In the genomic region with DNA sequence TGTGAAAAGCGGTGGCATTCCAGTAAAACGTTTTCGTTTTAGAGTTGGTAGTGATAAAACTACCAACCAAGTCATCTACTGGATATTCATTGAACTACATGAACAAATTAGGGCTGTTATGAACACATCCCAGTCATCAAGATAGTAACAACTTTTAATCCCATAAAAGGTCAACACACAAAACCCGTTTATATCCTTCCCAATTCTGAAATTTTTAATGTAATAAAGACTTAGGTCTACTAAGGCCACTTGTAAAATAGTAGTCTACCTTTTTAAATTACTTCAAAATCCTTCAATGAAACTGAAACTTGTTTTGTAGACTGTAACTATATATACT, we compare ENCODE assay signal across 1 cellular context.
TF ChIP-seq lines count a peak whose summit lies in the region.

No MANE protein-coding gene starts in this region.

TF ChIP-seq in GM23338, 12 proteins besides CTCF, POLR2A, EP300 and RAD21 (continued from another document):
- TF ChIP-seq, protein P1, sequence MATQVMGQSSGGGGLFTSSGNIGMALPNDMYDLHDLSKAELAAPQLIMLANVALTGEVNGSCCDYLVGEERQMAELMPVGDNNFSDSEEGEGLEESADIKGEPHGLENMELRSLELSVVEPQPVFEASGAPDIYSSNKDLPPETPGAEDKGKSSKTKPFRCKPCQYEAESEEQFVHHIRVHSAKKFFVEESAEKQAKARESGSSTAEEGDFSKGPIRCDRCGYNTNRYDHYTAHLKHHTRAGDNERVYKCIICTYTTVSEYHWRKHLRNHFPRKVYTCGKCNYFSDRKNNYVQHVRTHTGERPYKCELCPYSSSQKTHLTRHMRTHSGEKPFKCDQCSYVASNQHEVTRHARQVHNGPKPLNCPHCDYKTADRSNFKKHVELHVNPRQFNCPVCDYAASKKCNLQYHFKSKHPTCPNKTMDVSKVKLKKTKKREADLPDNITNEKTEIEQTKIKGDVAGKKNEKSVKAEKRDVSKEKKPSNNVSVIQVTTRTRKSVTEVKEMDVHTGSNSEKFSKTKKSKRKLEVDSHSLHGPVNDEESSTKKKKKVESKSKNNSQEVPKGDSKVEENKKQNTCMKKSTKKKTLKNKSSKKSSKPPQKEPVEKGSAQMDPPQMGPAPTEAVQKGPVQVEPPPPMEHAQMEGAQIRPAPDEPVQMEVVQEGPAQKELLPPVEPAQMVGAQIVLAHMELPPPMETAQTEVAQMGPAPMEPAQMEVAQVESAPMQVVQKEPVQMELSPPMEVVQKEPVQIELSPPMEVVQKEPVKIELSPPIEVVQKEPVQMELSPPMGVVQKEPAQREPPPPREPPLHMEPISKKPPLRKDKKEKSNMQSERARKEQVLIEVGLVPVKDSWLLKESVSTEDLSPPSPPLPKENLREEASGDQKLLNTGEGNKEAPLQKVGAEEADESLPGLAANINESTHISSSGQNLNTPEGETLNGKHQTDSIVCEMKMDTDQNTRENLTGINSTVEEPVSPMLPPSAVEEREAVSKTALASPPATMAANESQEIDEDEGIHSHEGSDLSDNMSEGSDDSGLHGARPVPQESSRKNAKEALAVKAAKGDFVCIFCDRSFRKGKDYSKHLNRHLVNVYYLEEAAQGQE (IDR thresholded peaks at IDR 0.05; ENCODE audit: unreplicated experiment): no peak
- TF ChIP-seq, protein P2, sequence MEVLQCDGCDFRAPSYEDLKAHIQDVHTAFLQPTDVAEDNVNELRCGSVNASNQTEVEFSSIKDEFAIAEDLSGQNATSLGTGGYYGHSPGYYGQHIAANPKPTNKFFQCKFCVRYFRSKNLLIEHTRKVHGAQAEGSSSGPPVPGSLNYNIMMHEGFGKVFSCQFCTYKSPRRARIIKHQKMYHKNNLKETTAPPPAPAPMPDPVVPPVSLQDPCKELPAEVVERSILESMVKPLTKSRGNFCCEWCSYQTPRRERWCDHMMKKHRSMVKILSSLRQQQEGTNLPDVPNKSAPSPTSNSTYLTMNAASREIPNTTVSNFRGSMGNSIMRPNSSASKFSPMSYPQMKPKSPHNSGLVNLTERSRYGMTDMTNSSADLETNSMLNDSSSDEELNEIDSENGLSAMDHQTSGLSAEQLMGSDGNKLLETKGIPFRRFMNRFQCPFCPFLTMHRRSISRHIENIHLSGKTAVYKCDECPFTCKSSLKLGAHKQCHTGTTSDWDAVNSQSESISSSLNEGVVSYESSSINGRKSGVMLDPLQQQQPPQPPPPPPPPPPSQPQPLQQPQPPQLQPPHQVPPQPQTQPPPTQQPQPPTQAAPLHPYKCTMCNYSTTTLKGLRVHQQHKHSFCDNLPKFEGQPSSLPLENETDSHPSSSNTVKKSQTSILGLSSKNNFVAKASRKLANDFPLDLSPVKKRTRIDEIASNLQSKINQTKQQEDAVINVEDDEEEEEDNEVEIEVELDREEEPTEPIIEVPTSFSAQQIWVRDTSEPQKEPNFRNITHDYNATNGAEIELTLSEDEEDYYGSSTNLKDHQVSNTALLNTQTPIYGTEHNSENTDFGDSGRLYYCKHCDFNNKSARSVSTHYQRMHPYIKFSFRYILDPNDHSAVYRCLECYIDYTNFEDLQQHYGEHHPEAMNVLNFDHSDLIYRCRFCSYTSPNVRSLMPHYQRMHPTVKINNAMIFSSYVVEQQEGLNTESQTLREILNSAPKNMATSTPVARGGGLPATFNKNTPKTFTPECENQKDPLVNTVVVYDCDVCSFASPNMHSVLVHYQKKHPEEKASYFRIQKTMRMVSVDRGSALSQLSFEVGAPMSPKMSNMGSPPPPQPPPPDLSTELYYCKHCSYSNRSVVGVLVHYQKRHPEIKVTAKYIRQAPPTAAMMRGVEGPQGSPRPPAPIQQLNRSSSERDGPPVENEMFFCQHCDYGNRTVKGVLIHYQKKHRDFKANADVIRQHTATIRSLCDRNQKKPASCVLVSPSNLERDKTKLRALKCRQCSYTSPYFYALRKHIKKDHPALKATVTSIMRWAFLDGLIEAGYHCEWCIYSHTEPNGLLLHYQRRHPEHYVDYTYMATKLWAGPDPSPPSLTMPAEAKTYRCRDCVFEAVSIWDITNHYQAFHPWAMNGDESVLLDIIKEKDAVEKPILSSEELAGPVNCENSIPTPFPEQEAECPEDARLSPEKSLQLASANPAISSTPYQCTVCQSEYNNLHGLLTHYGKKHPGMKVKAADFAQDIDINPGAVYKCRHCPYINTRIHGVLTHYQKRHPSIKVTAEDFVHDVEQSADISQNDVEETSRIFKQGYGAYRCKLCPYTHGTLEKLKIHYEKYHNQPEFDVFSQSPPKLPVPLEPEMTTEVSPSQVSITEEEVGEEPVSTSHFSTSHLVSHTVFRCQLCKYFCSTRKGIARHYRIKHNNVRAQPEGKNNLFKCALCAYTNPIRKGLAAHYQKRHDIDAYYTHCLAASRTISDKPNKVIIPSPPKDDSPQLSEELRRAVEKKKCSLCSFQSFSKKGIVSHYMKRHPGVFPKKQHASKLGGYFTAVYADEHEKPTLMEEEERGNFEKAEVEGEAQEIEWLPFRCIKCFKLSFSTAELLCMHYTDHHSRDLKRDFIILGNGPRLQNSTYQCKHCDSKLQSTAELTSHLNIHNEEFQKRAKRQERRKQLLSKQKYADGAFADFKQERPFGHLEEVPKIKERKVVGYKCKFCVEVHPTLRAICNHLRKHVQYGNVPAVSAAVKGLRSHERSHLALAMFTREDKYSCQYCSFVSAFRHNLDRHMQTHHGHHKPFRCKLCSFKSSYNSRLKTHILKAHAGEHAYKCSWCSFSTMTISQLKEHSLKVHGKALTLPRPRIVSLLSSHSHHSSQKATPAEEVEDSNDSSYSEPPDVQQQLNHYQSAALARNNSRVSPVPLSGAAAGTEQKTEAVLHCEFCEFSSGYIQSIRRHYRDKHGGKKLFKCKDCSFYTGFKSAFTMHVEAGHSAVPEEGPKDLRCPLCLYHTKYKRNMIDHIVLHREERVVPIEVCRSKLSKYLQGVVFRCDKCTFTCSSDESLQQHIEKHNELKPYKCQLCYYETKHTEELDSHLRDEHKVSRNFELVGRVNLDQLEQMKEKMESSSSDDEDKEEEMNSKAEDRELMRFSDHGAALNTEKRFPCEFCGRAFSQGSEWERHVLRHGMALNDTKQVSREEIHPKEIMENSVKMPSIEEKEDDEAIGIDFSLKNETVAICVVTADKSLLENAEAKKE (CRISPR knock-in tag; IDR thresholded peaks at IDR 0.05): no peak
- TF ChIP-seq POLR2AphosphoS5 (IDR thresholded peaks at IDR 0.05; ENCODE audit: low read depth) (no peak), CREB1 (CRISPR knock-in tag; IDR thresholded peaks at IDR 0.05; ENCODE audit: low read depth) (no peak), ZNF114 (CRISPR knock-in tag; IDR thresholded peaks at IDR 0.05) (no peak), ZNF331 (CRISPR knock-in tag; IDR thresholded peaks at IDR 0.05; ENCODE audit: low read depth) (no peak), JUNB (IDR thresholded peaks at IDR 0.05; ENCODE audit: unreplicated experiment) (no peak), EZH2phosphoT487 (IDR thresholded peaks at IDR 0.05; ENCODE audit: unreplicated experiment) (no peak), EZH2 (IDR thresholded peaks at IDR 0.05; ENCODE audit: low read depth, unreplicated experiment) (no peak)
- TF ChIP-seq, protein P3, sequence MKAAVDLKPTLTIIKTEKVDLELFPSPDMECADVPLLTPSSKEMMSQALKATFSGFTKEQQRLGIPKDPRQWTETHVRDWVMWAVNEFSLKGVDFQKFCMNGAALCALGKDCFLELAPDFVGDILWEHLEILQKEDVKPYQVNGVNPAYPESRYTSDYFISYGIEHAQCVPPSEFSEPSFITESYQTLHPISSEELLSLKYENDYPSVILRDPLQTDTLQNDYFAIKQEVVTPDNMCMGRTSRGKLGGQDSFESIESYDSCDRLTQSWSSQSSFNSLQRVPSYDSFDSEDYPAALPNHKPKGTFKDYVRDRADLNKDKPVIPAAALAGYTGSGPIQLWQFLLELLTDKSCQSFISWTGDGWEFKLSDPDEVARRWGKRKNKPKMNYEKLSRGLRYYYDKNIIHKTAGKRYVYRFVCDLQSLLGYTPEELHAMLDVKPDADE (IDR thresholded peaks at IDR 0.05): no peak
